In the genomic region with DNA sequence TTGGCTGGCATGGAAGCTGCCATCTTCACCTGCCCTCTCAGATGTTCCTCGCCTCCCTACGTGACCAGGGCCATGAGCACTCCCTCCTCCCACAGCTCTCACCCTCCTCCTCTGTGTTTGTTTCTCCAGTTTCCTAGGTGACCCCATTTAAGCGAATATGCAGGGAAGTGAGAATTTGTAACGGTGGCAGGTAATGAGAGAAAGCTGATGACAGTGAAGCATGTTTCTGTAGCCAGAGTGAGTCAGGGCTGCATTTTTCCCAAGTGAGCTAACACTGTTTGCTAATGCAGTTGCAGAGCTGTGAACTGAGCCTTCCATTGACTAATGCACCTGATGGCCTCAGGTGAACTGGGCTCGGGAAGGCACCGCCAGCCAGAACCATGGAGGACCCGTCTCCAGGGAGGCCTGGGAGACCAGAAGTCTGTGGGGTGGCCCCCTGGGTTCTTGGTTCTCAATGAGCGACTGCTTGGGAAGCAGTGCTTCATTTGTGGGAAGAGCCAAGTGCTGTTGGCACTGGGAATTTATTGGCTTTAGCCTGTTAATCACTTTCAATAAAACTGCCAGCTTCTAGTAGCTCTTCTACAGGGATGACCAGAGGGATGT, we compare ENCODE assay signal across 14 cellular contexts.
DNase-seq lines count a peak whose midpoint lies in the region; ATAC-seq, FAIRE-seq and TF ChIP-seq lines count a peak whose summit lies in the region.
"Had no signal": no experiment of that assay in that cellular context is flagged by ENCODE, and none has a peak within 500 bp of the region (broad histone marks: within the 10 kb centered on the region; RNA-seq: fewer than 3 reads in every experiment).

No MANE protein-coding gene starts in this region.

- no peak overlapping the region for H2AFZ ChIP-seq in HepG2 (ENCODE audit: low read length)

- no peak overlapping the region for H3K4me3 Mint-ChIP-seq in activated CD8-positive, alpha-beta T cell treated with anti-CD3 and anti-CD28 coated beads, Interleukin-2, amount 10 ng/mL, durations not matched to agents 7 days and 5 days
- H3K4me3 Mint-ChIP-seq: activated CD4-positive, alpha-beta T cell treated with anti-CD3 and anti-CD28 coated beads, Interleukin-2, amount 10 ng/mL, durations not matched to agents 7 days and 5 days; nephron had no signal

- H3K4me1 ChIP-seq in HepG2 (ENCODE audit: insufficient read depth, low read length) = no peaks in the 10 kb centered on the region
- H3K4me1 ChIP-seq: SJSA1 had no signal

- H4K20me1 ChIP-seq in HepG2 (ENCODE audit: insufficient read depth, low read length) = no peaks in the 10 kb centered on the region

- H3K36me3 ChIP-seq in HepG2 (replicated peaks in 1 of 2; ENCODE audit: control insufficient read depth in 1 of 2, insufficient read depth in 2 of 2, low read length in 2 of 2) = no peaks in the 10 kb centered on the region
- H3K36me3 ChIP-seq: heart right ventricle, SJSA1 had no signal

- H3K9me3 ChIP-seq in HepG2 (ENCODE audit: low read length) = no peaks in the 10 kb centered on the region
- H3K9me3 ChIP-seq: heart right ventricle, SJSA1 had no signal

- DNase-seq in DMS153 (lab: John Stamatoyannopoulos, UW) = peak; percentile 72
- DNase-seq in HK-2 (ENCODE audit: unreplicated experiment) = peak; percentile 50
- peak; percentile 1 for DNase-seq in astrocyte of the spinal cord (ENCODE audit: low read depth, low spot score)
- DNase-seq in HepG2 (ENCODE audit: low spot score) = peak; percentile 26
- DNase-seq in activated CD8-positive, alpha-beta T cell treated with anti-CD3 and anti-CD28 coated beads, Interleukin-2, amount 10 ng/mL, durations not matched to agents 7 days and 5 days = no peak
- no peak for DNase-seq in erythroblast (lab: John Stamatoyannopoulos, UW)
- DNase-seq: activated CD4-positive, alpha-beta T cell treated with anti-CD3 and anti-CD28 coated beads, Interleukin-2, amount 10 ng/mL, durations not matched to agents 7 days and 5 days; heart right ventricle; NCI-H1694 treated with DMSO at 0.1 percent for 48 hours had no signal

- H3K4me3 ChIP-seq in astrocyte of the spinal cord (ENCODE audit: low read depth, low read length) (no peak overlapping the region), HepG2 (replicated peaks in 1 of 3; ENCODE audit: insufficient read depth in 1 of 3, low read depth in 2 of 3, low read length in 3 of 3) (no peak overlapping the region)
- H3K4me3 ChIP-seq: heart right ventricle, SJSA1 had no signal

- in situ Hi-C loops in astrocyte of the spinal cord (cut with HindIII; ENCODE audit: low sequenced_read_pairs) = no loop called here
- in situ Hi-C loops in HepG2 (cut with HindIII; ENCODE audit: extremely low pct_ligation_motif_present, low pct_unique_long_range_greater_than_20kb) = no loop called here

- POLR2A ChIA-PET in HepG2 (lab: Yijun Ruan, JAX) = no interaction called here
- POLR2A ChIA-PET in activated CD8-positive, alpha-beta T cell treated with anti-CD3 and anti-CD28 coated beads, Interleukin-2, amount 10 ng/mL, durations not matched to agents 7 days and 5 days (lab: Charles Lee) = no interaction called here

- no peak overlapping the region for H3K9ac ChIP-seq in HepG2 (ENCODE audit: insufficient read depth, low read depth, low read length)

- no peak overlapping the region for H3K27ac ChIP-seq in HepG2 (ENCODE audit: extremely low read length, insufficient read depth, low read length)
- H3K27ac ChIP-seq: C4-2B, heart right ventricle, SJSA1 had no signal

- BruUV-seq in HepG2 (replicated peaks; lab: Mats Ljungman, UMichigan) = no TSS peak

- no peak overlapping the region for H3K27ac Mint-ChIP-seq in activated CD8-positive, alpha-beta T cell treated with anti-CD3 and anti-CD28 coated beads, Interleukin-2, amount 10 ng/mL, durations not matched to agents 7 days and 5 days
- H3K27ac Mint-ChIP-seq: activated CD4-positive, alpha-beta T cell treated with anti-CD3 and anti-CD28 coated beads, Interleukin-2, amount 10 ng/mL, durations not matched to agents 7 days and 5 days had no signal

- no peak for TF ChIP-seq RAD21 in HepG2 (CRISPR knock-in tag; IDR thresholded peaks at IDR 0.05)

- H3K27me3 Mint-ChIP-seq in activated CD8-positive, alpha-beta T cell treated with anti-CD3 and anti-CD28 coated beads, Interleukin-2, amount 10 ng/mL, durations not matched to agents 7 days and 5 days (ENCODE audit: low read depth) = no peaks in the 10 kb centered on the region

- TF ChIP-seq POLR2A in HepG2 (IDR thresholded peaks at IDR 0.05; ENCODE audit: insufficient read depth in 1 of 2, low read depth in 2 of 2, low read length in 2 of 2) (no peak), erythroblast (IDR thresholded peaks at IDR 0.05; ENCODE audit: low read length) (no peak)

- ATAC-seq in HepG2 = peak; percentile 83
- ATAC-seq in HG03045 (IDR thresholded peaks at IDR 0.05; ENCODE audit: unreplicated experiment) = no peak
- ATAC-seq in activated CD8-positive, alpha-beta T cell treated with anti-CD3 and anti-CD28 coated beads, Interleukin-2, amount 10 ng/mL, durations not matched to agents 7 days and 5 days = no peak
- ATAC-seq in HG03354 (IDR thresholded peaks at IDR 0.05; ENCODE audit: poor library complexity, severe bottlenecking, unreplicated experiment) = no peak
- ATAC-seq: heart right ventricle had no signal

- H3K9me3 Mint-ChIP-seq in activated CD8-positive, alpha-beta T cell treated with anti-CD3 and anti-CD28 coated beads, Interleukin-2, amount 10 ng/mL, durations not matched to agents 7 days and 5 days (ENCODE audit: insufficient read depth) = no peaks in the 10 kb centered on the region
- H3K9me3 Mint-ChIP-seq: activated CD4-positive, alpha-beta T cell treated with anti-CD3 and anti-CD28 coated beads, Interleukin-2, amount 10 ng/mL, durations not matched to agents 7 days and 5 days; nephron had no signal

- no peaks in the 10 kb centered on the region for H3K79me2 ChIP-seq in HepG2 (ENCODE audit: insufficient read depth, low read length)

- no peak for TF ChIP-seq CTCF in astrocyte of the spinal cord (IDR thresholded peaks at IDR 0.05; ENCODE audit: low read depth, low read length)
- no peak for TF ChIP-seq CTCF in HepG2 (CRISPR knock-in tag; IDR thresholded peaks at IDR 0.05)

- TF ChIP-seq EP300 in HepG2 (IDR thresholded peaks at IDR 0.05; ENCODE audit: low read depth in 2 of 2, low read length in 2 of 2) = no peak
- TF ChIP-seq EP300 in HepG2 (CRISPR knock-in tag; IDR thresholded peaks at IDR 0.05; ENCODE audit: borderline replicate concordance) = no peak

- 18% methylated on average over 7 of the region's 8 CpGs for WGBS in HepG2 (ENCODE audit: low lambda C conversion rate)

- H3K4me2 ChIP-seq in HepG2 (ENCODE audit: low read depth, low read length) = no peak overlapping the region

- H3K36me3 Mint-ChIP-seq in activated CD8-positive, alpha-beta T cell treated with anti-CD3 and anti-CD28 coated beads, Interleukin-2, amount 10 ng/mL, durations not matched to agents 7 days and 5 days (ENCODE audit: low read depth) = no peaks in the 10 kb centered on the region

- CTCF ChIA-PET in HepG2 (lab: Yijun Ruan, JAX; ENCODE audit: low intra/inter-chr PET ratio, low total read pairs) = no interaction called here
- CTCF ChIA-PET in activated CD8-positive, alpha-beta T cell treated with anti-CD3 and anti-CD28 coated beads, Interleukin-2, amount 10 ng/mL, durations not matched to agents 7 days and 5 days (lab: Charles Lee) = no interaction called here

- H3K27me3 ChIP-seq in HepG2 (ENCODE audit: control insufficient read depth in 1 of 2, insufficient read depth in 2 of 2, low read length in 2 of 2) = peaks cover 2 to 10% of the 10 kb centered on the region in 2 experiments; a peak in 3 of 5 replicates
- H3K27me3 ChIP-seq: SJSA1 had no signal

- intact Hi-C loops in HepG2 (cut with micrococcal nuclease; ENCODE audit: unreplicated experiment) = no loop called here

- peaks cover 5% of the 10 kb centered on the region for H3K4me1 Mint-ChIP-seq in activated CD8-positive, alpha-beta T cell treated with anti-CD3 and anti-CD28 coated beads, Interleukin-2, amount 10 ng/mL, durations not matched to agents 7 days and 5 days (ENCODE audit: low read depth)

- no peak for FAIRE-seq in HepG2 (lab: Jason Lieb, UNC)

TF ChIP-seq in HepG2, 621 proteins besides CTCF, POLR2A, EP300 and RAD21 (continues in another document):
- TF ChIP-seq ZNF768 (CRISPR knock-in tag; IDR thresholded peaks at IDR 0.05) (no peak), NCOR1 (IDR thresholded peaks at IDR 0.05; ENCODE audit: borderline replicate concordance, low read length) (no peak), RXRA (CRISPR knock-in tag; IDR thresholded peaks at IDR 0.05) (peak; percentile 53; the same call in 1 of the 2 replicates), MXI1 (IDR thresholded peaks at IDR 0.05; ENCODE audit: borderline replicate concordance, low read depth, low read length) (0 out of 3 replicates have a peak, but pooled peaks have one; percentile 14), FOSL2 (CRISPR knock-in tag; IDR thresholded peaks at IDR 0.05) (peak; percentile 33; the same call in 1 of the 2 replicates), ZSCAN20 (CRISPR knock-in tag; IDR thresholded peaks at IDR 0.05; ENCODE audit: borderline replicate concordance) (no peak)
- TF ChIP-seq, protein P1, sequence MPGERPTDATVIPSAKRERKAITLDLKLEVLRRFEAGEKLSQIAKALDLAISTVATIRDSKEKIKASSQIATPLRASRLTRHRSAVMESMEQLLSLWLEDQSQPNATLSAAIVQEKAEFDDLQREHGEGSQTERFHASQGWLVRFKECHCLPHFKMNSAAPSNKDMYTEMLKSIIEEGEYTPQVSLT (CRISPR knock-in tag; IDR thresholded peaks at IDR 0.05; ENCODE audit: borderline replicate concordance, low read depth) = no peak

Comparison
In these comparisons a context has a peak if more than half of its experiments do, and no peak if none do; other contexts are left out.
1. DNase-seq: peak in DMS153 (single experiment), HK-2 (single experiment), astrocyte of the spinal cord (single experiment) and HepG2 (single experiment); none in activated CD8-positive, alpha-beta T cell treated with anti-CD3 and anti-CD28 coated beads, Interleukin-2, amount 10 ng/mL, durations not matched to agents 7 days and 5 days (single experiment) and erythroblast (0 of 2).